ENCODE assay signal across 8 cellular contexts in genomic region chr1:174159253-174160108, GRCh38. TPM values are rescaled to one million over a fixed set of nuclear protein-coding genes. Genes with fewer than 3 reads are reported as not detected.
DNase-seq lines count a peak whose midpoint lies in the region; ATAC-seq, FAIRE-seq and TF ChIP-seq lines count a peak whose summit lies in the region.

RABGAP1L (plus strand) TSS chr1:174159520.

- peak within 1 kb of the TSS; percentile 99 for H2AFZ ChIP-seq in Loucy (ENCODE audit: low read length)

- peak; percentile 88 to 96 (median 88) for ATAC-seq in natural killer cell

- peaks cover 42% of the 10 kb centered on the region for H3K79me2 ChIP-seq in Loucy (ENCODE audit: insufficient read depth, low read length)

- H4K20me1 ChIP-seq in Loucy (ENCODE audit: insufficient read depth, low read length, poor library complexity, severe bottlenecking), result peaks cover 16% of the 10 kb centered on the region

- peak within 1 kb of the TSS; percentile 97 for H3K4me3 ChIP-seq in Loucy (ENCODE audit: low read length, poor library complexity, severe bottlenecking)

- no peaks in the 10 kb centered on the region for H3K27me3 ChIP-seq in Loucy (ENCODE audit: insufficient read depth, low read length, poor library complexity, severe bottlenecking)

- peak within 1 kb of the TSS; percentile 86 to 98 for H3K27ac Mint-ChIP-seq in natural killer cell

- no peaks in the 10 kb centered on the region for H3K36me3 Mint-ChIP-seq in natural killer cell

- H3K4me2 ChIP-seq in Loucy (ENCODE audit: low read depth, low read length, poor library complexity, severe bottlenecking), result peak within 1 kb of the TSS; percentile 97

- H3K4me1 ChIP-seq in Loucy (ENCODE audit: insufficient read depth, low read length, poor library complexity, severe bottlenecking), result peaks cover 39% of the 10 kb centered on the region

- no peaks in the 10 kb centered on the region for H3K9me2 ChIP-seq in Loucy (replicated peaks; ENCODE audit: low read depth, low read length)

- intact Hi-C loops in natural killer cell (cut with micrococcal nuclease), result loop anchor here (5.0 to 10.0 kb wide), 3 partner anchors 48 to 295 kb away; partner anchors contain the start of genes GAS5, RC3H1 and ZBTB37

- H3K4me1 Mint-ChIP-seq in natural killer cell, result peaks cover 34 to 60% of the 10 kb centered on the region in 2 donors

- peak; percentile 96 for DNase-seq in EH (ENCODE audit: low read depth)
- DNase-seq in H54 (ENCODE audit: insufficient read length, low spot score), result peak; percentile 80
- DNase-seq in activated T-helper 9 cell treated with anti-CD3 and anti-CD28 coated beads, Interleukin-2, amount 50 U/mL, for 16 hours (ENCODE audit: low read depth), result peak; percentile 90
- DNase-seq in fibroblast of peridontal ligament (ENCODE audit: extremely low read depth), result peak; percentile 88
- peak; percentile 87 for DNase-seq in natural killer cell
- peak; percentile 85 to 95 (median 90) for DNase-seq in stimulated activated naive CD4-positive, alpha-beta T cell (lab: John Stamatoyannopoulos, UW)

- TF ChIP-seq POLR2A in H54 (IDR thresholded peaks at IDR 0.05; ENCODE audit: low read depth, low read length), result peak; percentile 72
- peak; percentile 81 for TF ChIP-seq POLR2A in Raji (IDR thresholded peaks at IDR 0.05; ENCODE audit: insufficient read depth, low read depth, low read length)

- peak within 1 kb of the TSS; percentile 92 for H3K4me3 Mint-ChIP-seq in natural killer cell

- no peaks in the 10 kb centered on the region for H3K9me3 Mint-ChIP-seq in natural killer cell

- H3K36me3 ChIP-seq in Loucy (ENCODE audit: insufficient read depth, low read length), result no peaks in the 10 kb centered on the region

- no peak for TF ChIP-seq CTCF in Loucy (conservative IDR thresholded peaks at IDR 0.05; ENCODE audit: low read length)
- no peak for TF ChIP-seq CTCF in natural killer cell (IDR thresholded peaks at IDR 0.05)

- no peaks in the 10 kb centered on the region for H3K27me3 Mint-ChIP-seq in natural killer cell (ENCODE audit: low read depth in 2 of 2)

- peak within 1 kb of the TSS; percentile 82 for H3K9ac ChIP-seq in Loucy (ENCODE audit: low read depth, low read length, poor library complexity, severe bottlenecking)

- no peak for FAIRE-seq in H54 (lab: Jason Lieb, UNC)

- no peaks in the 10 kb centered on the region for H3K9me3 ChIP-seq in Loucy (ENCODE audit: insufficient read depth, low read depth, low read length)

- peaks cover 2% of the 10 kb centered on the region; the same call in 1 of the 2 replicates for H3F3A ChIP-seq in Loucy (ENCODE audit: low read depth)

RNA-seq across cellular contexts. Expression of gene RABGAP1L, which starts in this region (rescaled TPM):
- 100 to 1,000 TPM; 145 to 168 (median 153) TPM for total RNA-seq in natural killer cell

Comparison
In these comparisons a context has a peak if more than half of its experiments do, and no peak if none do; other contexts are left out.
1. Peak in every context shown above with its lines: DNase-seq, ATAC-seq and H3K4me3 ChIP-seq.